Comparison of ENCODE assay signal across 1 cellular context in the genomic region with DNA sequence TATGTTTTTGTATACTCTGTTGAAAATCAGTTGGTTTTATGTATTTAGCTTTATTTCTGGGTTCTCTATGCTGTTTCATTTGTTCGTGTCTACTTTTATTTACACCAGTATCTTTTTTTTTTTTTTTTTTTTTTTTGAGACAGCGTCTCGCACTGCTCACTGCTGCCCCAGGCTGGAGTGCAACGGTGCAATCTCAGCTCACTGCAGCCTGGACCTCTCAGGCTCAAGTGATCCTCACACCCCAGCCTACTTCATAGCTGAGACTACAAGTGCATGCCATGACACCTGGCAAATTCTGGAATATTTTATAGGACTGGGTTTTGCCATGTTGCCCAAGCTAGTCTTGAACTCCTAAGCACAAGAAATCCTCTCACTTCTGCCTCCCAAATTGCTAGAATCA.
TF ChIP-seq lines count a peak whose summit lies in the region.

No MANE protein-coding gene starts in this region.

TF ChIP-seq in HepG2, 621 proteins besides CTCF, POLR2A, EP300 and RAD21 (continued from another document):
- no peak for TF ChIP-seq ZNF749 (CRISPR knock-in tag; IDR thresholded peaks at IDR 0.05; ENCODE audit: borderline replicate concordance)
- TF ChIP-seq NR2F6 (IDR thresholded peaks at IDR 0.05), result no peak
- no peak for TF ChIP-seq NR2F6 (CRISPR knock-in tag; IDR thresholded peaks at IDR 0.05)
- no peak for TF ChIP-seq HCFC1 (IDR thresholded peaks at IDR 0.05; ENCODE audit: low read depth, low read length)
- no peak for TF ChIP-seq MED8 (CRISPR knock-in tag; IDR thresholded peaks at IDR 0.05; ENCODE audit: insufficient replicate concordance)
- TF ChIP-seq ZNF598 (CRISPR knock-in tag; IDR thresholded peaks at IDR 0.05; ENCODE audit: borderline replicate concordance), result no peak
- no peak for TF ChIP-seq ZNF143 (CRISPR knock-in tag; IDR thresholded peaks at IDR 0.05)
- no peak for TF ChIP-seq ZNF75D (CRISPR knock-in tag; IDR thresholded peaks at IDR 0.05; ENCODE audit: borderline replicate concordance)
- TF ChIP-seq SP1 (IDR thresholded peaks at IDR 0.05), result no peak
- TF ChIP-seq SP1 (CRISPR knock-in tag; IDR thresholded peaks at IDR 0.05), result no peak
- TF ChIP-seq ZNF558 (CRISPR knock-in tag; IDR thresholded peaks at IDR 0.05; ENCODE audit: borderline replicate concordance), result no peak
- TF ChIP-seq ZNF567 (CRISPR knock-in tag; IDR thresholded peaks at IDR 0.05; ENCODE audit: borderline replicate concordance), result no peak
